8 cellular contexts compared by ENCODE assay signal in the genomic region with DNA sequence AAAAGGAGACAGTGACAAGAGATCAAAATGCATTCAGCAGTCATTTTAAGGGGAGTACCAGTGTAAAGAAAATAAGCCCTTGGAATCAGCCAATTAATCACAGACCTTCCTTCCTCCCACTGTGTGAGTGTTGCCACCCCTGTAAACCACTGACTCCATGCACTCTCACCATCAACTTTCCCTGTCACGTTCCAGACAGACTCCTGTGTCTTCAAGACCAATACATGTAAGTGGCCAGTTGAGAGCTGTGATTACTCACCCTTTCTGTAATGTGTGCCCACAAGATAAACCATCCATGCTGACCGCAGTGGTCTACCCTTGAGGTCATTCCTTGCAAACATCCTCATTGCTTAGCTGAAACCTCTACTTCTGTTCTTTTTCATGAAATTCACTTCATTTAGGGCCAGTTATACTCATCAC.
A peak's percentile ranks its signal among the peaks of the same experiment; 100 is the strongest.
DNase-seq lines count a peak whose midpoint lies in the region; ATAC-seq, FAIRE-seq and TF ChIP-seq lines count a peak whose summit lies in the region.

No MANE protein-coding gene starts in this region.

- TF ChIP-seq POLR2A in GM12891 (IDR thresholded peaks at IDR 0.05; ENCODE audit: low read depth, low read length) (no peak), esophagus squamous epithelium (IDR thresholded peaks at IDR 0.05) (no peak)

- H3K4me1 ChIP-seq in esophagus squamous epithelium = peaks cover 13 to 77% (median 24%) of the 10 kb centered on the region in 3 donors

- TF ChIP-seq CTCF in esophagus squamous epithelium (IDR thresholded peaks at IDR 0.05) = no peak

- intact Hi-C loops in esophagus squamous epithelium (cut with DNase I) = no loop called here

- H3K27ac ChIP-seq in esophagus squamous epithelium = peak overlapping the region in 3 of 4 donors; percentile 5 to 49 (median 43)

- WGBS in esophagus squamous epithelium, 2 donors = 60 to 74% methylated on average over 2 of the region's 2 CpGs

- peak; percentile 9 for FAIRE-seq in GM12891 (lab: Jason Lieb, UNC)
- FAIRE-seq in RCC 7860 (lab: Jason Lieb, UNC) = peak; percentile 99

- ATAC-seq in HG02885 (IDR thresholded peaks at IDR 0.05; ENCODE audit: poor library complexity, unreplicated experiment) (no peak), HG02973 (IDR thresholded peaks at IDR 0.05; ENCODE audit: unreplicated experiment) (no peak)

- no peak overlapping the region for H3K4me3 ChIP-seq in esophagus squamous epithelium

- H3K9me3 ChIP-seq in esophagus squamous epithelium = no peaks in the 10 kb centered on the region

- H3K27me3 ChIP-seq in esophagus squamous epithelium = no peaks in the 10 kb centered on the region

- no peak for DNase-seq in GM12891 (ENCODE audit: insufficient read length, low spot score)
- DNase-seq in RCC 7860 (ENCODE audit: low spot score) = peak; percentile 99
- no peak for DNase-seq in esophagus squamous epithelium (lab: John Stamatoyannopoulos, UW)
- DNase-seq in retina = peak; percentile 55
- no peak for DNase-seq in NCI-H345 treated with DMSO at 0.1 percent for 48 hours (lab: John Stamatoyannopoulos, UW; ENCODE audit: unreplicated experiment)
- no peak for DNase-seq in NCI-H510A (lab: John Stamatoyannopoulos, UW)

- no peaks in the 10 kb centered on the region for H3K36me3 ChIP-seq in esophagus squamous epithelium

TF ChIP-seq in GM12891, 5 proteins besides CTCF, POLR2A, EP300 and RAD21:
- TF ChIP-seq POLR2AphosphoS5 (IDR thresholded peaks at IDR 0.05; ENCODE audit: low read depth, low read length) = no peak
- no peak for TF ChIP-seq POU2F2 (IDR thresholded peaks at IDR 0.05; ENCODE audit: low read depth, low read length)
- no peak for TF ChIP-seq SPI1 (IDR thresholded peaks at IDR 0.05; ENCODE audit: low read depth, low read length)
- TF ChIP-seq TAF1 (IDR thresholded peaks at IDR 0.05; ENCODE audit: low read depth, low read length) = no peak
- TF ChIP-seq PAX5 (IDR thresholded peaks at IDR 0.05; ENCODE audit: insufficient read depth, low read length, severe bottlenecking) = no peak
TF ChIP-seq in GM12891: peak in this region for 0.

Comparison
In these comparisons a context has a peak if more than half of its experiments do, and no peak if none do; other contexts are left out.
1. DNase-seq: peak in RCC 7860 (single experiment) and retina (single experiment); none in GM12891 (single experiment), esophagus squamous epithelium (single experiment), NCI-H345 treated with DMSO at 0.1 percent for 48 hours (single experiment) and NCI-H510A (single experiment).